In the genomic region with DNA sequence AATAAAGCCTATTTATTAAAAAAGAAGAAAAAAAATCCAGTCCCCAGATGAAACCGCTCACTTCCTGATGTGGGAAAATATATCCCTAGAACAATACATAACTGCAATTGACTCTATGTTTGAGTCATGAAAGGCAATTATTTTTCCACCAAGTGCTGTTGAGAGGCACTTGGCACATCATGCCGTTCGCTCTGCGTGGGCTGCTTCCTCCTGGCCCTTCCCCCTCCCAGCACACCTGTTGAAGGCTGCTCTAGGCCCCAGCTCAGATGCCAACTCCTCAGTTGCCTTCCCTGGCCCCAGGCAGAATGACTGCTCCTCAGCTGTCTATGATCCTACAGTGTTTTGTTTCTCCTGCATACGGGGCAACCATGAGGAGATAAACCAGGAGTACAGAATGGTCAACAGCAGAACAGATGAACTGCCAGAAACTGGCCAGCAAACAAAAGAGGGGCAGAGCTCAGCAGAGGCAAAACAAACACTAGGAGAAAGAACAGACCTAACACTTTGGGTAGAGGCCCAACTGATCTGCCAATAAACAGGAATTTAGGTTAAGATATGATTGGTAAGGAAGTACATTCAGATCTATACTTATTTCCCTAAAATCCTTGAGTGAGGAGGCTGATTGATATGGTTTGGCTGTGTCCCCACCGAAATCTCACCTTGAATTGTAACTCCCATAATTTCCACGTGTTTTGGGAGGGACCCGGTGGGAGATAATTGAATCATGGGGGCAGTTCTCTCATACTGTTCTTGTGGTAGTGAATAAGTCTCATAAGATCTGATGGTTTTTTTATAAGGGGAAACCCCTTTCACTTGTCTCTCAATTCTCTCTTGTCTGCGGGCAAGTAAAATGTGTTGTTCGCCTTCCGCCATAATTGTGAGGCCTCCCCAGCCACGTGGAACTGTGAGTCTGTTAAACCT, we compare ENCODE assay signal across 8 cellular contexts.
DNase-seq lines count a peak whose midpoint lies in the region; ATAC-seq and TF ChIP-seq lines count a peak whose summit lies in the region.

No MANE protein-coding gene starts in this region.

- no peak for TF ChIP-seq CTCF in DND-41 (IDR thresholded peaks at IDR 0.05; ENCODE audit: borderline replicate concordance, extremely low read depth, low read length, poor library complexity, severe bottlenecking)

- ATAC-seq in DND-41 (ENCODE audit: insufficient read depth, low read depth) (peak; percentile 82), HG02642 (IDR thresholded peaks at IDR 0.05; ENCODE audit: poor library complexity, unreplicated experiment) (peak; percentile 82)

- no peaks in the 10 kb centered on the region for H3K79me2 ChIP-seq in DND-41 (ENCODE audit: insufficient read depth, low read length)

- no peaks in the 10 kb centered on the region for H3K27me3 ChIP-seq in DND-41 (ENCODE audit: insufficient read depth, low read length, poor library complexity)

- peaks cover 17% of the 10 kb centered on the region for H3K4me1 ChIP-seq in DND-41 (ENCODE audit: insufficient read depth, low read length)

- no peak overlapping the region for H3K9ac ChIP-seq in DND-41 (ENCODE audit: low read depth, low read length)

- H4K20me1 ChIP-seq in DND-41 (ENCODE audit: insufficient read depth, low read length), result no peaks in the 10 kb centered on the region; the same call in 1 of the 2 replicates

- peak overlapping the region; percentile 30; the same call in 1 of the 2 replicates for H3K27ac ChIP-seq in DND-41 (ENCODE audit: low read length)

- H2AFZ ChIP-seq in DND-41 (ENCODE audit: low read depth, low read length), result no peak overlapping the region

- no peaks in the 10 kb centered on the region for H3K9me3 ChIP-seq in DND-41 (ENCODE audit: insufficient read depth, low read length, severe bottlenecking)

- H3K4me3 ChIP-seq in DND-41 (ENCODE audit: low read depth in 1 of 2, low read length in 2 of 2), result no peak overlapping the region

- H3K36me3 ChIP-seq in DND-41 (ENCODE audit: insufficient read depth, low read length), result no peaks in the 10 kb centered on the region

- DNase-seq in DND-41 (peak; percentile 54), NCI-H2081 (lab: John Stamatoyannopoulos, UW) (peak; percentile 81 to 92), germinal center (ENCODE audit: low spot score) (peak; percentile 21), hippocampal formation (lab: John Stamatoyannopoulos, UW) (no peak), NCI-H446 treated with DMSO at 0.1 percent for 48 hours (lab: John Stamatoyannopoulos, UW) (no peak)
- peak; percentile 80 for DNase-seq in activated CD8-positive, alpha-beta memory T cell treated with anti-CD3 and anti-CD28 coated beads for 24 hours
- peak; percentile 70 for DNase-seq in stimulated activated CD4-positive, alpha-beta T cell treated with anti-CD3 and anti-CD28 coated beads, Interleukin-12 subunit alpha, Interleukin-12 subunit beta, amount 100 ng/mL, for 4 hours

- no peak overlapping the region for H3K4me2 ChIP-seq in DND-41 (ENCODE audit: insufficient read depth, low read length)

Comparison
In these comparisons a context has a peak if more than half of its experiments do, and no peak if none do; other contexts are left out.
1. DNase-seq: peak in DND-41 (single experiment), NCI-H2081 (2 of 2), activated CD8-positive, alpha-beta memory T cell treated with anti-CD3 and anti-CD28 coated beads for 24 hours (single experiment), germinal center (single experiment) and stimulated activated CD4-positive, alpha-beta T cell treated with anti-CD3 and anti-CD28 coated beads, Interleukin-12 subunit alpha, Interleukin-12 subunit beta, amount 100 ng/mL, for 4 hours (single experiment); none in hippocampal formation (0 of 2) and NCI-H446 treated with DMSO at 0.1 percent for 48 hours (single experiment).